Comparison of ENCODE assay signal across 1 cellular context in genomic region chr5:17896605-17897004, GRCh38.
TF ChIP-seq lines count a peak whose summit lies in the region.

No MANE protein-coding gene starts in this region.

TF ChIP-seq in GM23338, 12 proteins besides CTCF, POLR2A, EP300 and RAD21 (continued from another document):
- TF ChIP-seq ZNF462 (CRISPR knock-in tag; IDR thresholded peaks at IDR 0.05) (no peak), JUNB (IDR thresholded peaks at IDR 0.05; ENCODE audit: unreplicated experiment) (no peak)
